ENCODE assay signal across 8 cellular contexts in genomic region chr10:119872610-119872859, GRCh38. TPM values are rescaled to one million over a fixed set of nuclear protein-coding genes. Genes with fewer than 3 reads are reported as not detected.
DNase-seq lines count a peak whose midpoint lies in the region; ATAC-seq, FAIRE-seq and TF ChIP-seq lines count a peak whose summit lies in the region.

TSS of gene MCMBP (minus strand) at chr10:119872843. CDS start at chr10:119872584, 259 bp downstream.

- no peak for ATAC-seq in CD8-positive, alpha-beta T cell

- intact Hi-C loops in CD8-positive, alpha-beta T cell (cut with DNase I, micrococcal nuclease) = loop anchor here (1.0 to 5.0 kb wide), 10 partner anchors 147 to 1175 kb away; partner anchors contain the start of genes GRK5 (in 2 of the 2), BAG3 (in 1 of the 2), EIF3A (in 1 of the 2) and PRDX3 (in 1 of the 2)
- intact Hi-C loops in prostate gland (cut with DNase I) = loop anchor here (5.0 kb wide), 1 partner anchor 275 kb away; the partner anchor contains the start of gene TIAL1

- DNase-seq in CD8-positive, alpha-beta T cell = peak in 1 of 7 experiments; percentile 52
- DNase-seq in H9 = no peak
- DNase-seq in WERI-Rb-1 = no peak
- DNase-seq in glutamatergic neuron = no peak
- DNase-seq in prostate gland (ENCODE audit: low spot score) = no peak
- no peak for DNase-seq in GM10248 (ENCODE audit: extremely low spot score)
- DNase-seq in DMS153 treated with DMSO at 0.1 percent for 48 hours (lab: John Stamatoyannopoulos, UW; ENCODE audit: unreplicated experiment) = no peak
- DNase-seq in urothelium cell line (ENCODE audit: low spot score) = no peak

- no peaks in the 10 kb centered on the region for H4K20me1 ChIP-seq in H9 (ENCODE audit: control insufficient read depth, insufficient read depth, insufficient read length)

- H3K18ac ChIP-seq in H9 (ENCODE audit: insufficient read length, low read depth, low read length) = no peak within 1 kb of the TSS

- H3K79me1 ChIP-seq in H9 (ENCODE audit: insufficient read depth, low read depth, low read length, poor library complexity, severe bottlenecking) = no peaks in the 10 kb centered on the region

- H4K91ac ChIP-seq in H9 (ENCODE audit: insufficient read length, low read depth, low read length) = no peak within 1 kb of the TSS

- no peak within 1 kb of the TSS for H3K56ac ChIP-seq in H9 (ENCODE audit: insufficient read length, low read depth, low read length)

- FAIRE-seq in urothelium cell line (lab: Jason Lieb, UNC) = no peak

- H3K9me3 Mint-ChIP-seq in CD8-positive, alpha-beta T cell = no peaks in the 10 kb centered on the region
- H3K9me3 Mint-ChIP-seq in H9 = no peaks in the 10 kb centered on the region; a peak in 1 of 5 replicates
- peaks cover 5% of the 10 kb centered on the region for H3K9me3 Mint-ChIP-seq in glutamatergic neuron (ENCODE audit: unreplicated experiment)

- H3K23ac ChIP-seq in H9 (ENCODE audit: insufficient read length, low read depth, low read length) = no peak within 1 kb of the TSS

- POLR2A ChIA-PET in CD8-positive, alpha-beta T cell (lab: Charles Lee) = interaction anchor here (0.9 to 2.9 kb wide), 15 partner anchors 10 to 979 kb away, joined by 3 to 51 read pairs (median 5); partner anchors contain the start of genes BAG3, DENND10, INPP5F and SEC23IP
- POLR2A ChIA-PET in GM10248 (lab: Yijun Ruan, JAX) = interaction anchor here (0.5 to 2.9 kb wide), 7 partner anchors 19 to 819 kb away, joined by 3 to 15 read pairs (median 4); partner anchors contain the start of genes SEC23IP and TIAL1

- peaks cover 36% of the 10 kb centered on the region for H3K79me2 ChIP-seq in H9 (ENCODE audit: insufficient read depth, low read length)

- H2BK20ac ChIP-seq in H9 (ENCODE audit: low read depth, low read length, poor library complexity, severe bottlenecking) = no peak within 1 kb of the TSS

- H2BK120ac ChIP-seq in H9 (ENCODE audit: low read depth, low read length, poor library complexity, severe bottlenecking) = no peak within 1 kb of the TSS

- H3K4me3 Mint-ChIP-seq in CD8-positive, alpha-beta T cell = peak within 1 kb of the TSS; percentile 90
- H3K4me3 Mint-ChIP-seq in H9 (peak within 1 kb of the TSS; percentile 89 to 94), glutamatergic neuron (ENCODE audit: unreplicated experiment) (peak within 1 kb of the TSS; percentile 93)

- H3K27ac ChIP-seq in CD8-positive, alpha-beta T cell (ENCODE audit: low read depth, low read length) = peak within 1 kb of the TSS; percentile 86
- H3K27ac ChIP-seq in H9 (ENCODE audit: insufficient read length, low read depth, low read length) (no peak within 1 kb of the TSS), WERI-Rb-1 (peak within 1 kb of the TSS; percentile 96), prostate gland (peak within 1 kb of the TSS; percentile 86 to 92)

- CTCF ChIA-PET in CD8-positive, alpha-beta T cell (lab: Charles Lee) = interaction anchor here (0.7 to 3.4 kb wide), 9 partner anchors 9 to 664 kb away, joined by 3 to 20 read pairs (median 4); partner anchors contain the start of genes INPP5F and SEC23IP
- CTCF ChIA-PET in GM10248 (lab: Yijun Ruan, JAX) = interaction anchor here (1.1 to 5.9 kb wide), 7 partner anchors 11 to 185 kb away, joined by 3 to 74 read pairs (median 4); no protein-coding TSS in a partner anchor

- peak within 1 kb of the TSS; percentile 49 for H3K9ac ChIP-seq in H9 (ENCODE audit: extremely low read depth, insufficient read length, low read length)

- peaks cover 43% of the 10 kb centered on the region for H3K4me1 Mint-ChIP-seq in CD8-positive, alpha-beta T cell (ENCODE audit: low read depth)
- peaks cover 26 to 32% of the 10 kb centered on the region in 2 experiments for H3K4me1 Mint-ChIP-seq in H9
- peaks cover 13% of the 10 kb centered on the region for H3K4me1 Mint-ChIP-seq in glutamatergic neuron (ENCODE audit: low read depth, unreplicated experiment)

- H2AFZ ChIP-seq in H9 (ENCODE audit: low read length) = no peak within 1 kb of the TSS

- no peak for TF ChIP-seq CTCF in CD8-positive, alpha-beta T cell (IDR thresholded peaks at IDR 0.05)
- TF ChIP-seq CTCF in H9 (conservative IDR thresholded peaks at IDR 0.05) (no peak), WERI-Rb-1 (IDR thresholded peaks at IDR 0.05; ENCODE audit: low read depth, low read length) (no peak), glutamatergic neuron (IDR thresholded peaks at IDR 0.05; ENCODE audit: partially characterized antibody, unreplicated experiment) (no peak), prostate gland (IDR thresholded peaks at IDR 0.05) (no peak), GM10248 (IDR thresholded peaks at IDR 0.05; ENCODE audit: control extremely low read depth, extremely low read depth, low read depth, missing control alignments) (no peak)

- H2AK5ac ChIP-seq in H9 (ENCODE audit: insufficient read length, low read length) = no peak within 1 kb of the TSS

- H3K14ac ChIP-seq in H9 (ENCODE audit: insufficient read depth, low read length) = peak within 1 kb of the TSS; percentile 59

- H4K8ac ChIP-seq in H9 (replicated peaks; ENCODE audit: insufficient read length, low read depth, low read length) = no peak within 1 kb of the TSS

- peaks cover 22% of the 10 kb centered on the region for H3K4me1 ChIP-seq in CD8-positive, alpha-beta T cell (ENCODE audit: insufficient read depth, low read length)
- H3K4me1 ChIP-seq in H9 (ENCODE audit: insufficient read depth, low read length) = no peaks in the 10 kb centered on the region
- H3K4me1 ChIP-seq in prostate gland (replicated peaks) = no peaks in the 10 kb centered on the region

- H2BK5ac ChIP-seq in H9 (ENCODE audit: insufficient read length, low read length) = no peak within 1 kb of the TSS

- H2BK12ac ChIP-seq in H9 (ENCODE audit: insufficient read length, low read depth, low read length) = no peak within 1 kb of the TSS

- peaks cover 9% of the 10 kb centered on the region for H3K36me3 Mint-ChIP-seq in CD8-positive, alpha-beta T cell
- H3K36me3 Mint-ChIP-seq in H9 (ENCODE audit: insufficient read depth in 1 of 3, low read depth in 3 of 3) = peaks cover 0 to 4% (median 2%) of the 10 kb centered on the region in 3 experiments; a peak in 2 of 7 replicates
- H3K36me3 Mint-ChIP-seq in glutamatergic neuron (ENCODE audit: unreplicated experiment) = no peaks in the 10 kb centered on the region

- WGBS in H9 (ENCODE audit: extremely low coverage, insufficient read length, low lambda C conversion rate) = no CpG with 5 or more reads among the region's 42 CpGs
- WGBS in prostate gland = under 1% methylated on average over 31 of the region's 42 CpGs

- no peaks in the 10 kb centered on the region for H3K27me3 ChIP-seq in CD8-positive, alpha-beta T cell (ENCODE audit: insufficient read depth, low read length)
- H3K27me3 ChIP-seq in H9 (ENCODE audit: insufficient read depth, low read length) (no peaks in the 10 kb centered on the region), WERI-Rb-1 (ENCODE audit: insufficient read depth, low read depth, severe bottlenecking) (no peaks in the 10 kb centered on the region), prostate gland (replicated peaks; ENCODE audit: insufficient read depth) (no peaks in the 10 kb centered on the region)

- peak within 1 kb of the TSS; percentile 96 for H3K4me3 ChIP-seq in CD8-positive, alpha-beta T cell (ENCODE audit: low read depth, low read length)
- peak within 1 kb of the TSS; percentile 71 for H3K4me3 ChIP-seq in WERI-Rb-1 (ENCODE audit: low read depth, low read length)
- H3K4me3 ChIP-seq in prostate gland = peak within 1 kb of the TSS; percentile 82 to 92

- no peak within 1 kb of the TSS for H3K4ac ChIP-seq in H9 (ENCODE audit: low read depth, low read length)

- peaks cover 11% of the 10 kb centered on the region for H3K23me2 ChIP-seq in H9 (ENCODE audit: insufficient read length, low read depth, low read length, poor library complexity, severe bottlenecking)

- H3K9me3 ChIP-seq in CD8-positive, alpha-beta T cell (ENCODE audit: low read length) = no peaks in the 10 kb centered on the region
- H3K9me3 ChIP-seq in H9 (ENCODE audit: control insufficient read depth, low read depth, low read length) (no peaks in the 10 kb centered on the region), WERI-Rb-1 (ENCODE audit: severe bottlenecking) (no peaks in the 10 kb centered on the region), prostate gland (no peaks in the 10 kb centered on the region)

- no peak within 1 kb of the TSS for H4K5ac ChIP-seq in H9 (ENCODE audit: insufficient read length, low read depth, low read length)

- no peaks in the 10 kb centered on the region for H3K36me3 ChIP-seq in CD8-positive, alpha-beta T cell (ENCODE audit: insufficient read depth, low read length)
- H3K36me3 ChIP-seq in WERI-Rb-1 (peaks cover 5% of the 10 kb centered on the region), prostate gland (no peaks in the 10 kb centered on the region)

- H3T11ph ChIP-seq in H9 (ENCODE audit: low read length) = no peak within 1 kb of the TSS

- no peaks in the 10 kb centered on the region for H3K27me3 Mint-ChIP-seq in CD8-positive, alpha-beta T cell (ENCODE audit: low read depth)
- H3K27me3 Mint-ChIP-seq in H9 (ENCODE audit: low read depth) (no peaks in the 10 kb centered on the region), glutamatergic neuron (ENCODE audit: unreplicated experiment) (peaks cover 6% of the 10 kb centered on the region)

- TF ChIP-seq POLR2A in prostate gland (IDR thresholded peaks at IDR 0.05) = peak; percentile 85

- peak within 1 kb of the TSS; percentile 91 for H3K27ac Mint-ChIP-seq in CD8-positive, alpha-beta T cell
- peak within 1 kb of the TSS in 2 of 3 experiments; percentile 64 to 93; a peak in 5 of 7 replicates for H3K27ac Mint-ChIP-seq in H9
- peak within 1 kb of the TSS; percentile 78 for H3K27ac Mint-ChIP-seq in glutamatergic neuron (ENCODE audit: unreplicated experiment)

- H2BK15ac ChIP-seq in H9 (ENCODE audit: low read depth, low read length) = no peak within 1 kb of the TSS

- peak within 1 kb of the TSS; percentile 98 for H3K4me2 ChIP-seq in H9 (ENCODE audit: insufficient read depth, insufficient read length, low read length)

RNA-seq across cellular contexts. Expression of gene MCMBP, which starts in this region (rescaled TPM):
- total RNA-seq in CD8-positive, alpha-beta T cell = 10 to 100 TPM; 21.0 to 21.2 TPM
- total RNA-seq in H9 (2021) = 87.1 and 90.2 TPM in 2 replicates
- total RNA-seq in glutamatergic neuron (ENCODE audit: unreplicated experiment) = 37.5 TPM
- 10 to 100 TPM; 37.6 to 45.4 TPM for total RNA-seq in prostate gland
